In genomic region chr12:113988064-113988451, GRCh38 we compare ENCODE assay signal across 23 cellular contexts.
"Had no signal": no experiment of that assay in that cellular context is flagged by ENCODE, and none has a peak within 500 bp of the region (broad histone marks: within the 10 kb centered on the region; RNA-seq: fewer than 3 reads in every experiment).

No MANE protein-coding gene starts in this region.

- H3K4me1 ChIP-seq: Peyer's patch, SJSA1 had no signal

- H3K9me2 ChIP-seq: SK-N-SH had no signal

- ATAC-seq: K562 had no signal

- H3K9me3 ChIP-seq: MG63, Peyer's patch, SK-N-SH had no signal

- H3K27me3 ChIP-seq: MG63, Peyer's patch had no signal

- H3K27ac ChIP-seq: Peyer's patch, SJSA1 had no signal

- DNase-seq: Kasumi-1, KG1, MG63, NCI-H1048, NCI-H1092 treated with DMSO at 0.1 percent for 48 hours, NCI-H1436, NCI-H1694, NCI-H187, NCI-H1930, NCI-H2081 treated with DMSO at 0.1 percent for 48 hours, NCI-H2107, NCI-H2171 treated with DMSO at 0.1 percent for 48 hours, NCI-H2227 treated with DMSO at 0.1 percent for 48 hours, NCI-H345, NCI-H446, NCI-H524 treated with DMSO at 0.1 percent for 48 hours, Peyer's patch, Right ventricle myocardium superior, RPMI8226, SK-N-SH, SW 1271 had no signal

- H3K36me3 ChIP-seq: MG63, Peyer's patch, SJSA1 had no signal

- H3K4me2 ChIP-seq: SK-N-SH had no signal

- H3K4me3 ChIP-seq: K562, MG63, Peyer's patch, SJSA1 had no signal
